9 cellular contexts compared by ENCODE assay signal in the genomic region with DNA sequence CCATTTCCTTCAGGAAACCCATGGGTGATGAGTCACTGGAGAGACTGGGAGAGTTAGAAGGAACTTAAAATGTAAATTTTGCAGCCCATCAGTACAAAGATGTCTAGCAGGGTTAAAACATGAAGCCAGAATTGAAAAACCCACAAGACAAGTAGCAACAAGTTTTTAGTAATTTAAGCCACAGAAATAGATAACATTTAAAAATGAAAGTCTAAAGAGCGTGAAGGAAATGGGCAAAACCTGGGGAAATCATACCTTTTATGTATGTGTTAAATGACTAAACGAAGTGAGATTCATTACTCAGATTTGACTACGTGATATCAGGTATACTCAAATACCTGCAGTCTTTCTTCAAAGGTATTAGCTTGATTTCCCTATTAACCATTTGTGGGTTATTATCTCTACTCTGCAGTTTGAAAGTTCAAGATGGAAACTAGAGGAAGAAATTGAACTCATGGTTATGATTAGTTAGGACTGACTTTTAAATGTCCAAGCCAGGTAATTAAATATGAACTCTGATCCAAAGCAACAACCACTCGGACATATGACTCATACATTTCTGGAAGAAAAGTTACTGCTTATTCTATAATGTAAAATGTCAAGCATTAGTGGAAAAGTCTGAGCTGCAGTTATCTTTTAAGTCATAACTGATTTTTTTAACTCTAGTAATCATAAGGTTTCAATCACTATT.
DNase-seq lines count a peak whose midpoint lies in the region; ATAC-seq and TF ChIP-seq lines count a peak whose summit lies in the region.
"Had no signal": no experiment of that assay in that cellular context is flagged by ENCODE, and none has a peak within 500 bp of the region (broad histone marks: within the 10 kb centered on the region; RNA-seq: fewer than 3 reads in every experiment).

No MANE protein-coding gene starts in this region.

- DNase-seq in activated CD8-positive, alpha-beta T cell treated with anti-CD3 and anti-CD28 coated beads for 36 hours = no peak
- DNase-seq in natural killer cell treated with Interleukin-12 subunit alpha and Interleukin-12 subunit beta and Interleukin-15 and Interleukin-18, amount 100 ng/mL, for 72 hours (ENCODE audit: low spot score) = no peak
- DNase-seq in 8988T (no peak), coronary artery (ENCODE audit: low spot score) (no peak), colonic mucosa (no peak)
- no peak for DNase-seq in stimulated activated CD4-positive, alpha-beta T cell treated with anti-CD3 and anti-CD28 coated beads, Interleukin-4, amount 100 ng/mL, for 4 hours
- DNase-seq: NCI-H524 treated with DMSO at 0.1 percent for 48 hours had no signal

- H3K9me3 Mint-ChIP-seq in activated CD8-positive, alpha-beta T cell treated with anti-CD3 and anti-CD28 coated beads for 36 hours = peaks cover 5% of the 10 kb centered on the region
- H3K9me3 Mint-ChIP-seq in natural killer cell treated with Interleukin-12 subunit alpha and Interleukin-12 subunit beta and Interleukin-15 and Interleukin-18, amount 100 ng/mL, for 72 hours = no peaks in the 10 kb centered on the region

- H3K9ac ChIP-seq in colonic mucosa (ENCODE audit: low read depth in 2 of 2, low read length in 2 of 2) = no peak overlapping the region

- H3K27ac Mint-ChIP-seq in activated CD8-positive, alpha-beta T cell treated with anti-CD3 and anti-CD28 coated beads for 36 hours = peak overlapping the region; percentile 93
- H3K27ac Mint-ChIP-seq in natural killer cell treated with Interleukin-12 subunit alpha and Interleukin-12 subunit beta and Interleukin-15 and Interleukin-18, amount 100 ng/mL, for 72 hours = peak overlapping the region; percentile 15 to 45

- POLR2A ChIA-PET in activated CD8-positive, alpha-beta T cell treated with anti-CD3 and anti-CD28 coated beads for 36 hours (lab: Charles Lee) = interaction anchor here (1.2 to 1.3 kb wide), 2 partner anchors 83 to 84 kb away, joined by 3 to 4 read pairs; partner anchors contain the start of gene ITPR2

- TF ChIP-seq CTCF in activated CD8-positive, alpha-beta T cell treated with anti-CD3 and anti-CD28 coated beads for 36 hours (IDR thresholded peaks at IDR 0.05) = no peak
- TF ChIP-seq CTCF in coronary artery (IDR thresholded peaks at IDR 0.05) (no peak), colonic mucosa (IDR thresholded peaks at IDR 0.05) (no peak)

- H3K4me3 ChIP-seq in coronary artery = no peak overlapping the region
- no peak overlapping the region for H3K4me3 ChIP-seq in colonic mucosa

- H3K27me3 ChIP-seq in colonic mucosa = no peaks in the 10 kb centered on the region

- intact Hi-C loops in activated CD8-positive, alpha-beta T cell treated with anti-CD3 and anti-CD28 coated beads for 36 hours (cut with micrococcal nuclease) = loop anchor here (2.0 to 10.0 kb wide), 3 partner anchors 20 to 83 kb away; partner anchors contain the start of gene ITPR2
- intact Hi-C loops in colonic mucosa (cut with DNase I) = no loop called here

- peaks cover 6% of the 10 kb centered on the region for H3K4me1 ChIP-seq in colonic mucosa

- H3K27ac ChIP-seq in coronary artery (no peak overlapping the region), colonic mucosa (no peak overlapping the region)

- no peaks in the 10 kb centered on the region for H3K9me3 ChIP-seq in colonic mucosa

- no peaks in the 10 kb centered on the region for H3K27me3 Mint-ChIP-seq in activated CD8-positive, alpha-beta T cell treated with anti-CD3 and anti-CD28 coated beads for 36 hours
- no peaks in the 10 kb centered on the region for H3K27me3 Mint-ChIP-seq in natural killer cell treated with Interleukin-12 subunit alpha and Interleukin-12 subunit beta and Interleukin-15 and Interleukin-18, amount 100 ng/mL, for 72 hours

- peaks cover 79% of the 10 kb centered on the region for H3K4me1 Mint-ChIP-seq in activated CD8-positive, alpha-beta T cell treated with anti-CD3 and anti-CD28 coated beads for 36 hours (ENCODE audit: low read depth)
- H3K4me1 Mint-ChIP-seq in natural killer cell treated with Interleukin-12 subunit alpha and Interleukin-12 subunit beta and Interleukin-15 and Interleukin-18, amount 100 ng/mL, for 72 hours (ENCODE audit: low read depth in 2 of 2) = peaks cover 54 to 58% of the 10 kb centered on the region in 2 donors

- ATAC-seq in GM18868 (IDR thresholded peaks at IDR 0.05; ENCODE audit: unreplicated experiment) (peak; percentile 49), HG02885 (IDR thresholded peaks at IDR 0.05; ENCODE audit: poor library complexity, unreplicated experiment) (peak; percentile 50)
- peak; percentile 70 for ATAC-seq in activated CD8-positive, alpha-beta T cell treated with anti-CD3 and anti-CD28 coated beads for 36 hours
- peak in 1 of 2 donors; percentile 36 for ATAC-seq in natural killer cell treated with Interleukin-12 subunit alpha and Interleukin-12 subunit beta and Interleukin-15 and Interleukin-18, amount 100 ng/mL, for 72 hours

- no peaks in the 10 kb centered on the region for H3K36me3 ChIP-seq in colonic mucosa

- H3K4me3 Mint-ChIP-seq in activated CD8-positive, alpha-beta T cell treated with anti-CD3 and anti-CD28 coated beads for 36 hours = peak overlapping the region; percentile 51
- H3K4me3 Mint-ChIP-seq in natural killer cell treated with Interleukin-12 subunit alpha and Interleukin-12 subunit beta and Interleukin-15 and Interleukin-18, amount 100 ng/mL, for 72 hours = peak overlapping the region; percentile 65

- CTCF ChIA-PET in activated CD8-positive, alpha-beta T cell treated with anti-CD3 and anti-CD28 coated beads for 36 hours (lab: Charles Lee) = interaction anchor here (0.9 to 1.7 kb wide), 2 partner anchors 18 to 85 kb away, joined by 4 to 5 read pairs; no protein-coding TSS in a partner anchor

- H3K36me3 Mint-ChIP-seq in activated CD8-positive, alpha-beta T cell treated with anti-CD3 and anti-CD28 coated beads for 36 hours (ENCODE audit: low read depth) = peaks cover 36% of the 10 kb centered on the region
- no peaks in the 10 kb centered on the region for H3K36me3 Mint-ChIP-seq in natural killer cell treated with Interleukin-12 subunit alpha and Interleukin-12 subunit beta and Interleukin-15 and Interleukin-18, amount 100 ng/mL, for 72 hours
